9 cellular contexts compared by ENCODE assay signal in the genomic region with DNA sequence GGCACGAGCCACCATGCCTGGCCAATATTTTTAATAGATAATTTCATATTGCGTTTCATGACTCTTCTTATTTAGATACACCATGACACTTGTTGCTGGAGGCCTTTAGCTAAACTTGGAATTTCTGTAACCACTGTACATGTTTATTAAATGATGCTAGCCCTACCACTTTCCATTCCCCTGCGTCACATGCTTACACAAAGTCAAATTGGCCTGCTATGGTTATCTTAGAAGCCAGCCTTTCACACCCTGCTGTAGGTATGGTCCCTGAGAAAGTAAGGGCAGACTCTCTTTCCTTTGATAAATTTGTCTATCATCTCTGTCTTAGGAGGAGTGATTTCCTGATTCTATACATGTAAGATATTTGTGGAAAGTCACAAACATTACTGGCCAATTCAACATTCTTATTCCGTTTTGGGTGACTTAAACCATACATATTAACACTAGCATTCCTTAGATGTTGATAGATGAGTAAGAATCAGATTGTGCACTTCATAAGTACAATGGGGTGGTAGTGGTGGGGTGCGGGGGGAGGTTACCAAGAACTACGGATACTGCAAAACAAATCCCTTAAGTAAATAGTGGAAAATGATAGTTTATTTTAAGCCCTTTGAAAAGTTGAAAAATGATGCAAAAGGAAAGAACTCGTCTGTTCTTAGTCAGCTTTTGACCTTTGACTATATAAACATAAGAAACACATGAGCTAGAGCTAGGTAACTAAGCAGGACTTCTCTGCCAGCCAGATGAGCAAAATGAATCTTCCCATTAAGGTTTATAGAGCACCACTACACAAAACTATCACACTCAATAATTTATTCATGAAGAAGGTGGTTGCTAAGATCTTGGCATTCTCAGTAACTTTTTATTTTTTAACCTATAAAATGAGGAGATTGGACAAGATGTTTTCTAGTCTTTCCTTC. TPM values are rescaled to one million over a fixed set of nuclear protein-coding genes. Genes with fewer than 3 reads are reported as not detected.
DNase-seq lines count a peak whose midpoint lies in the region; ATAC-seq, FAIRE-seq and TF ChIP-seq lines count a peak whose summit lies in the region.
"Had no signal": no experiment of that assay in that cellular context is flagged by ENCODE, and none has a peak within 500 bp of the region (broad histone marks: within the 10 kb centered on the region; RNA-seq: fewer than 3 reads in every experiment).

No MANE protein-coding gene starts in this region.

- H3K9me3 Mint-ChIP-seq in CD8-positive, alpha-beta T cell = peaks cover 2% of the 10 kb centered on the region

- POLR2A ChIA-PET in CD8-positive, alpha-beta T cell (lab: Charles Lee) = interaction anchor here (2.3 kb wide), 1 partner anchor 42 kb away, joined by 8 read pairs; the partner anchor contains the start of gene ANKRD12

- H3K27ac ChIP-seq in CD8-positive, alpha-beta T cell (ENCODE audit: low read depth, low read length) = peak overlapping the region; percentile 50
- peak overlapping the region; percentile 59 to 71 (median 62) for H3K27ac ChIP-seq in Peyer's patch

- ATAC-seq in CD8-positive, alpha-beta T cell = no peak
- ATAC-seq in HG02970 (IDR thresholded peaks at IDR 0.05; ENCODE audit: low FRiP score, unreplicated experiment) = no peak

- no peaks in the 10 kb centered on the region for H3K9me3 ChIP-seq in CD8-positive, alpha-beta T cell (ENCODE audit: low read length)
- H3K9me3 ChIP-seq in Peyer's patch = no peaks in the 10 kb centered on the region

- TF ChIP-seq CTCF in CD8-positive, alpha-beta T cell (IDR thresholded peaks at IDR 0.05) = no peak
- TF ChIP-seq CTCF in Peyer's patch (IDR thresholded peaks at IDR 0.05) (no peak), bronchial epithelial cell (IDR thresholded peaks at IDR 0.05; ENCODE audit: insufficient read depth, low read length, severe bottlenecking) (no peak)

- H3K27me3 ChIP-seq in CD8-positive, alpha-beta T cell (ENCODE audit: insufficient read depth, low read length) = no peaks in the 10 kb centered on the region
- H3K27me3 ChIP-seq in Peyer's patch (no peaks in the 10 kb centered on the region), bronchial epithelial cell (ENCODE audit: control insufficient read depth, insufficient read depth, low read length) (no peaks in the 10 kb centered on the region)

- intact Hi-C loops in CD8-positive, alpha-beta T cell (cut with DNase I, micrococcal nuclease) = loop anchor here in 1 of 2 experiments (2.0 kb wide), 1 partner anchor 22 kb away; no protein-coding TSS in a partner anchor

- DNase-seq in CD8-positive, alpha-beta T cell = no peak
- DNase-seq in Peyer's patch (no peak), bronchial epithelial cell (ENCODE audit: low read depth) (peak; percentile 80), non-pigmented ciliary epithelial cell (ENCODE audit: low read depth) (peak; percentile 89), mesenteric fat pad (ENCODE audit: low spot score) (no peak), AG08395 (ENCODE audit: low spot score) (no peak), CD1c-positive myeloid dendritic cell (ENCODE audit: extremely low spot score) (no peak)
- DNase-seq: SW 1271 had no signal

- no peak for FAIRE-seq in bronchial epithelial cell (lab: Jason Lieb, UNC)

- H3K27ac Mint-ChIP-seq in CD8-positive, alpha-beta T cell = peak overlapping the region; percentile 90

- no peaks in the 10 kb centered on the region for H3K36me3 ChIP-seq in CD8-positive, alpha-beta T cell (ENCODE audit: insufficient read depth, low read length)
- H3K36me3 ChIP-seq in Peyer's patch (no peaks in the 10 kb centered on the region), bronchial epithelial cell (ENCODE audit: control insufficient read depth, insufficient read depth, low read length) (no peaks in the 10 kb centered on the region)

- no peak for TF ChIP-seq POLR2A in Peyer's patch (IDR thresholded peaks at IDR 0.05)

- CTCF ChIA-PET in CD8-positive, alpha-beta T cell (lab: Charles Lee) = interaction anchor here (4.4 kb wide), 1 partner anchor 21 kb away, joined by 15 read pairs; no protein-coding TSS in a partner anchor

- peaks cover 51% of the 10 kb centered on the region for H3K4me1 Mint-ChIP-seq in CD8-positive, alpha-beta T cell (ENCODE audit: low read depth)

- H3K36me3 Mint-ChIP-seq in CD8-positive, alpha-beta T cell = no peaks in the 10 kb centered on the region

- no peak overlapping the region for H3K4me3 ChIP-seq in CD8-positive, alpha-beta T cell (ENCODE audit: low read depth, low read length)
- no peak overlapping the region for H3K4me3 ChIP-seq in Peyer's patch
- H3K4me3 ChIP-seq in bronchial epithelial cell (ENCODE audit: low read depth, low read length) = no peak overlapping the region

- H3K4me3 Mint-ChIP-seq in CD8-positive, alpha-beta T cell = peak overlapping the region; percentile 40

- H3K4me1 ChIP-seq in CD8-positive, alpha-beta T cell (ENCODE audit: insufficient read depth, low read length) = peaks cover 48% of the 10 kb centered on the region
- H3K4me1 ChIP-seq in Peyer's patch = peaks cover 0 to 11% (median 4%) of the 10 kb centered on the region in 4 donors

- no peaks in the 10 kb centered on the region for H3K27me3 Mint-ChIP-seq in CD8-positive, alpha-beta T cell (ENCODE audit: low read depth)

RNA-seq across cellular contexts. Expression of gene NDUFV2, which starts 7.9 kb away (rescaled TPM):
- total RNA-seq in CD8-positive, alpha-beta T cell = 100 to 1,000 TPM; 229 to 249 TPM
- 100 to 1,000 TPM in 2 of 4 donors, 10 to 100 TPM in 2; 83.3 to 132 (median 106) TPM for total RNA-seq in Peyer's patch
- total RNA-seq in bronchial epithelial cell = 69.0 and 70.2 TPM in 2 replicates
- 138 TPM for total RNA-seq in mesenteric fat pad

RNA-seq across cellular contexts. Expression of gene ANKRD12, which starts 42.0 kb away (rescaled TPM):
- 100 to 1,000 TPM; 167 to 177 TPM for total RNA-seq in CD8-positive, alpha-beta T cell
- total RNA-seq in Peyer's patch (100 to 1,000 TPM in 1 of 4 donors, 10 to 100 TPM in 3; 39.9 to 172 (median 58.9) TPM), bronchial epithelial cell (9.2 and 17.8 TPM in 2 replicates), mesenteric fat pad (65.8 TPM)

Comparison
In these comparisons a context has a peak if more than half of its experiments do, and no peak if none do; other contexts are left out.
1. DNase-seq: peak in bronchial epithelial cell (single experiment) and non-pigmented ciliary epithelial cell (single experiment); none in CD8-positive, alpha-beta T cell (0 of 7), Peyer's patch (0 of 3), mesenteric fat pad (single experiment), AG08395 (single experiment) and CD1c-positive myeloid dendritic cell (single experiment).